Comparison of ENCODE assay signal across 1 cellular context in the genomic region with DNA sequence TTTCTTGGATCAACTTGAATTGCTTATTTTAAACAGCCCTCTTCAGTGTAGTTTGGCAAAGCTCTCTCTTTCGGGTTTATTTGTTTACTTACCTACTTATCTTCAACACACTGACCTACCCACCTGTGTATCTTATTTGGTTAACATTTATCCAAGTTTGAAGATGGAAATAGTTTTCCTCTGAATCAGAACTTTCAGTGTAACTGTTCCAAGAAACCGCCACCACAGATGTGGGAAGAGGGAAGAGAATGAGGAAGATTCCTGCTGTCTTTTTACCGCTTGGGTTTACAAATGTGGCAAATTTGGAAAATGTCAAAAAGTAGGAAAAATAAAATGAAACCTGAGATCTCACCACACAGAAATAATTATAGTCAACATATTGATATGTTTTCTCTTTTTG.
TF ChIP-seq lines count a peak whose summit lies in the region.

No MANE protein-coding gene starts in this region.

TF ChIP-seq in HepG2, 621 proteins besides CTCF, POLR2A, EP300 and RAD21 (continued from another document and continues in another):
- TF ChIP-seq, protein P1, sequence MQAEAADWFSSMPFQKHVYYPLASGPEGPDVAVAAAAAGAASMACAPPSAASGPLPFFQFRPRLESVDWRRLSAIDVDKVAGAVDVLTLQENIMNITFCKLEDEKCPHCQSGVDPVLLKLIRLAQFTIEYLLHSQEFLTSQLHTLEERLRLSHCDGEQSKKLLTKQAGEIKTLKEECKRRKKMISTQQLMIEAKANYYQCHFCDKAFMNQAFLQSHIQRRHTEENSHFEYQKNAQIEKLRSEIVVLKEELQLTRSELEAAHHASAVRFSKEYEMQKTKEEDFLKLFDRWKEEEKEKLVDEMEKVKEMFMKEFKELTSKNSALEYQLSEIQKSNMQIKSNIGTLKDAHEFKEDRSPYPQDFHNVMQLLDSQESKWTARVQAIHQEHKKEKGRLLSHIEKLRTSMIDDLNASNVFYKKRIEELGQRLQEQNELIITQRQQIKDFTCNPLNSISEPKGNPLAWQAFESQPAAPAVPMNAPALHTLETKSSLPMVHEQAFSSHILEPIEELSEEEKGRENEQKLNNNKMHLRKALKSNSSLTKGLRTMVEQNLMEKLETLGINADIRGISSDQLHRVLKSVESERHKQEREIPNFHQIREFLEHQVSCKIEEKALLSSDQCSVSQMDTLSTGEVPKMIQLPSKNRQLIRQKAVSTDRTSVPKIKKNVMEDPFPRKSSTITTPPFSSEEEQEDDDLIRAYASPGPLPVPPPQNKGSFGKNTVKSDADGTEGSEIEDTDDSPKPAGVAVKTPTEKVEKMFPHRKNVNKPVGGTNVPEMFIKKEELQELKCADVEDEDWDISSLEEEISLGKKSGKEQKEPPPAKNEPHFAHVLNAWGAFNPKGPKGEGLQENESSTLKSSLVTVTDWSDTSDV (CRISPR knock-in tag; IDR thresholded peaks at IDR 0.05): no peak
- TF ChIP-seq ZBTB4 (CRISPR knock-in tag; IDR thresholded peaks at IDR 0.05; ENCODE audit: borderline replicate concordance) (no peak), ZNF24 (IDR thresholded peaks at IDR 0.05) (no peak), MTA3 (CRISPR knock-in tag; IDR thresholded peaks at IDR 0.05) (no peak), BCL6 (CRISPR knock-in tag; IDR thresholded peaks at IDR 0.05) (peak; percentile 85), NFE2L2 (IDR thresholded peaks at IDR 0.05; ENCODE audit: low read length) (no peak), ARHGAP35 (CRISPR knock-in tag; IDR thresholded peaks at IDR 0.05; ENCODE audit: borderline replicate concordance) (no peak), SMC3 (IDR thresholded peaks at IDR 0.05; ENCODE audit: low read length) (no peak), ZSCAN25 (CRISPR knock-in tag; IDR thresholded peaks at IDR 0.05) (no peak), ZC3H4 (CRISPR knock-in tag; IDR thresholded peaks at IDR 0.05; ENCODE audit: borderline replicate concordance) (no peak), POLR2AphosphoS2 (IDR thresholded peaks at IDR 0.05; ENCODE audit: low read depth, low read length) (no peak), ZSCAN20 (CRISPR knock-in tag; IDR thresholded peaks at IDR 0.05; ENCODE audit: borderline replicate concordance) (no peak; the same call in 1 of the 2 replicates), ZBTB14 (CRISPR knock-in tag; IDR thresholded peaks at IDR 0.05) (no peak), POGZ (CRISPR knock-in tag; IDR thresholded peaks at IDR 0.05) (peak; percentile 47; the same call in 1 of the 2 replicates), ZNF501 (CRISPR knock-in tag; IDR thresholded peaks at IDR 0.05) (no peak), STAT5B (CRISPR knock-in tag; IDR thresholded peaks at IDR 0.05) (no peak), RFX3 (CRISPR knock-in tag; IDR thresholded peaks at IDR 0.05) (no peak), PRMT3 (CRISPR knock-in tag; IDR thresholded peaks at IDR 0.05; ENCODE audit: borderline replicate concordance, low read depth) (no peak), ZFY (CRISPR knock-in tag; IDR thresholded peaks at IDR 0.05) (no peak), ZNF720 (CRISPR knock-in tag; IDR thresholded peaks at IDR 0.05) (no peak), FOXO4 (CRISPR knock-in tag; conservative IDR thresholded peaks at IDR 0.05) (no peak), PHB2 (IDR thresholded peaks at IDR 0.05; ENCODE audit: partially characterized antibody) (no peak), ZNF180 (CRISPR knock-in tag; IDR thresholded peaks at IDR 0.05; ENCODE audit: borderline replicate concordance, low read depth) (no peak)
- TF ChIP-seq, protein P2, sequence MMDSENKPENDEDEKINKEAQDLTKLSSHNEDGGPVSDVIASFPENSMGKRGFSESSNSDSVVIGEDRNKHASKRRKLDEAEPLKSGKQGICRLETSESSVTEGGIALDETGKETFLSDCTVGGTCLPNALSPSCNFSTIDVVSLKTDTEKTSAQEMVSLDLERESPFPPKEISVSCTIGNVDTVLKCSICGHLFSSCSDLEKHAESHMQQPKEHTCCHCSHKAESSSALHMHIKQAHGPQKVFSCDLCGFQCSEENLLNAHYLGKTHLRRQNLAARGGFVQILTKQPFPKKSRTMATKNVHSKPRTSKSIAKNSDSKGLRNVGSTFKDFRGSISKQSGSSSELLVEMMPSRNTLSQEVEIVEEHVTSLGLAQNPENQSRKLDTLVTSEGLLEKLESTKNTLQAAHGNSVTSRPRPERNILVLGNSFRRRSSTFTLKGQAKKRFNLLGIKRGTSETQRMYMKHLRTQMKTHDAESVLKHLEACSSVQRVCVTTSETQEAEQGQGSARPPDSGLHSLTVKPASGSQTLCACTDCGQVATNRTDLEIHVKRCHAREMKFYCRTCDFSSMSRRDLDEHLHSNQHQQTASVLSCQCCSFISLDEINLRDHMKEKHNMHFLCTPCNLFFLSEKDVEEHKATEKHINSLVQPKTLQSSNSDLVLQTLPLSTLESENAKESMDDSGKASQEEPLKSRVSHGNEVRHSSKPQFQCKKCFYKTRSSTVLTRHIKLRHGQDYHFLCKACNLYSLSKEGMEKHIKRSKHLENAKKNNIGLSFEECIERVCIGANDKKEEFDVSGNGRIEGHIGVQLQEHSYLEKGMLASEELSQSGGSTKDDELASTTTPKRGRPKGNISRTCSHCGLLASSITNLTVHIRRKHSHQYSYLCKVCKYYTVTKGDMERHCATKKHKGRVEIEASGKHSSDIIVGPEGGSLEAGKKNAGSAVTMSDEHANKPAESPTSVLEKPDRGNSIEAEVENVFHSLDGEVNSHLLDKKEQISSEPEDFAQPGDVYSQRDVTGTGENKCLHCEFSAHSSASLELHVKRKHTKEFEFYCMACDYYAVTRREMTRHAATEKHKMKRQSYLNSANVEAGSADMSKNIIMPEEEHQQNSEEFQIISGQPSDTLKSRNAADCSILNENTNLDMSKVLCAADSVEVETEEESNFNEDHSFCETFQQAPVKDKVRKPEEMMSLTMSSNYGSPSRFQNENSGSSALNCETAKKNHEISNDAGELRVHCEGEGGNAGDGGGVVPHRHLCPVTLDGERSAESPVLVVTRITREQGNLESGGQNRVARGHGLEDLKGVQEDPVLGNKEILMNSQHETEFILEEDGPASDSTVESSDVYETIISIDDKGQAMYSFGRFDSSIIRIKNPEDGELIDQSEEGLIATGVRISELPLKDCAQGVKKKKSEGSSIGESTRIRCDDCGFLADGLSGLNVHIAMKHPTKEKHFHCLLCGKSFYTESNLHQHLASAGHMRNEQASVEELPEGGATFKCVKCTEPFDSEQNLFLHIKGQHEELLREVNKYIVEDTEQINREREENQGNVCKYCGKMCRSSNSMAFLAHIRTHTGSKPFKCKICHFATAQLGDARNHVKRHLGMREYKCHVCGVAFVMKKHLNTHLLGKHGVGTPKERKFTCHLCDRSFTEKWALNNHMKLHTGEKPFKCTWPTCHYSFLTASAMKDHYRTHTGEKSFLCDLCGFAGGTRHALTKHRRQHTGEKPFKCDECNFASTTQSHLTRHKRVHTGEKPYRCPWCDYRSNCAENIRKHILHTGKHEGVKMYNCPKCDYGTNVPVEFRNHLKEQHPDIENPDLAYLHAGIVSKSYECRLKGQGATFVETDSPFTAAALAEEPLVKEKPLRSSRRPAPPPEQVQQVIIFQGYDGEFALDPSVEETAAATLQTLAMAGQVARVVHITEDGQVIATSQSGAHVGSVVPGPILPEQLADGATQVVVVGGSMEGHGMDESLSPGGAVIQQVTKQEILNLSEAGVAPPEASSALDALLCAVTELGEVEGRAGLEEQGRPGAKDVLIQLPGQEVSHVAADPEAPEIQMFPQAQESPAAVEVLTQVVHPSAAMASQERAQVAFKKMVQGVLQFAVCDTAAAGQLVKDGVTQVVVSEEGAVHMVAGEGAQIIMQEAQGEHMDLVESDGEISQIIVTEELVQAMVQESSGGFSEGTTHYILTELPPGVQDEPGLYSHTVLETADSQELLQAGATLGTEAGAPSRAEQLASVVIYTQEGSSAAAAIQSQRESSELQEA (CRISPR knock-in tag; IDR thresholded peaks at IDR 0.05; ENCODE audit: not compliant biosample characterization): no peak
- TF ChIP-seq, protein P3, sequence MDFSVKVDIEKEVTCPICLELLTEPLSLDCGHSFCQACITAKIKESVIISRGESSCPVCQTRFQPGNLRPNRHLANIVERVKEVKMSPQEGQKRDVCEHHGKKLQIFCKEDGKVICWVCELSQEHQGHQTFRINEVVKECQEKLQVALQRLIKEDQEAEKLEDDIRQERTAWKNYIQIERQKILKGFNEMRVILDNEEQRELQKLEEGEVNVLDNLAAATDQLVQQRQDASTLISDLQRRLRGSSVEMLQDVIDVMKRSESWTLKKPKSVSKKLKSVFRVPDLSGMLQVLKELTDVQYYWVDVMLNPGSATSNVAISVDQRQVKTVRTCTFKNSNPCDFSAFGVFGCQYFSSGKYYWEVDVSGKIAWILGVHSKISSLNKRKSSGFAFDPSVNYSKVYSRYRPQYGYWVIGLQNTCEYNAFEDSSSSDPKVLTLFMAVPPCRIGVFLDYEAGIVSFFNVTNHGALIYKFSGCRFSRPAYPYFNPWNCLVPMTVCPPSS (IDR thresholded peaks at IDR 0.05): no peak
- TF ChIP-seq, protein P4, sequence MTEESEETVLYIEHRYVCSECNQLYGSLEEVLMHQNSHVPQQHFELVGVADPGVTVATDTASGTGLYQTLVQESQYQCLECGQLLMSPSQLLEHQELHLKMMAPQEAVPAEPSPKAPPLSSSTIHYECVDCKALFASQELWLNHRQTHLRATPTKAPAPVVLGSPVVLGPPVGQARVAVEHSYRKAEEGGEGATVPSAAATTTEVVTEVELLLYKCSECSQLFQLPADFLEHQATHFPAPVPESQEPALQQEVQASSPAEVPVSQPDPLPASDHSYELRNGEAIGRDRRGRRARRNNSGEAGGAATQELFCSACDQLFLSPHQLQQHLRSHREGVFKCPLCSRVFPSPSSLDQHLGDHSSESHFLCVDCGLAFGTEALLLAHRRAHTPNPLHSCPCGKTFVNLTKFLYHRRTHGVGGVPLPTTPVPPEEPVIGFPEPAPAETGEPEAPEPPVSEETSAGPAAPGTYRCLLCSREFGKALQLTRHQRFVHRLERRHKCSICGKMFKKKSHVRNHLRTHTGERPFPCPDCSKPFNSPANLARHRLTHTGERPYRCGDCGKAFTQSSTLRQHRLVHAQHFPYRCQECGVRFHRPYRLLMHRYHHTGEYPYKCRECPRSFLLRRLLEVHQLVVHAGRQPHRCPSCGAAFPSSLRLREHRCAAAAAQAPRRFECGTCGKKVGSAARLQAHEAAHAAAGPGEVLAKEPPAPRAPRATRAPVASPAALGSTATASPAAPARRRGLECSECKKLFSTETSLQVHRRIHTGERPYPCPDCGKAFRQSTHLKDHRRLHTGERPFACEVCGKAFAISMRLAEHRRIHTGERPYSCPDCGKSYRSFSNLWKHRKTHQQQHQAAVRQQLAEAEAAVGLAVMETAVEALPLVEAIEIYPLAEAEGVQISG (CRISPR knock-in tag; IDR thresholded peaks at IDR 0.05): no peak
- TF ChIP-seq, protein P5, sequence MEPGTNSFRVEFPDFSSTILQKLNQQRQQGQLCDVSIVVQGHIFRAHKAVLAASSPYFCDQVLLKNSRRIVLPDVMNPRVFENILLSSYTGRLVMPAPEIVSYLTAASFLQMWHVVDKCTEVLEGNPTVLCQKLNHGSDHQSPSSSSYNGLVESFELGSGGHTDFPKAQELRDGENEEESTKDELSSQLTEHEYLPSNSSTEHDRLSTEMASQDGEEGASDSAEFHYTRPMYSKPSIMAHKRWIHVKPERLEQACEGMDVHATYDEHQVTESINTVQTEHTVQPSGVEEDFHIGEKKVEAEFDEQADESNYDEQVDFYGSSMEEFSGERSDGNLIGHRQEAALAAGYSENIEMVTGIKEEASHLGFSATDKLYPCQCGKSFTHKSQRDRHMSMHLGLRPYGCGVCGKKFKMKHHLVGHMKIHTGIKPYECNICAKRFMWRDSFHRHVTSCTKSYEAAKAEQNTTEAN (CRISPR knock-in tag; conservative IDR thresholded peaks at IDR 0.05): no peak
